ENCODE assay signal across 2 cellular contexts in genomic region chr1:100400332-100400933, GRCh38.
TF ChIP-seq lines count a peak whose summit lies in the region.

No MANE protein-coding gene starts in this region.

TF ChIP-seq in SK-N-SH treated with all-trans-retinoic acid at 6 μM for 48 hours, 23 proteins besides CTCF, POLR2A, EP300 and RAD21 (continued from another document):
- TF ChIP-seq PATZ1 (CRISPR knock-in tag; IDR thresholded peaks at IDR 0.05; ENCODE audit: borderline replicate concordance) (no peak), TSHZ2 (CRISPR knock-in tag; IDR thresholded peaks at IDR 0.05) (no peak), TCF4 (CRISPR knock-in tag; IDR thresholded peaks at IDR 0.05; ENCODE audit: borderline replicate concordance) (no peak), RARB (CRISPR knock-in tag; IDR thresholded peaks at IDR 0.05) (no peak), TOX (CRISPR knock-in tag; IDR thresholded peaks at IDR 0.05; ENCODE audit: borderline replicate concordance) (no peak), GLIS3 (CRISPR knock-in tag; IDR thresholded peaks at IDR 0.05) (no peak), ESRRG (CRISPR knock-in tag; IDR thresholded peaks at IDR 0.05) (no peak), ZC3H10 (CRISPR knock-in tag; IDR thresholded peaks at IDR 0.05) (no peak), POU6F1 (CRISPR knock-in tag; IDR thresholded peaks at IDR 0.05; ENCODE audit: borderline replicate concordance, low read depth) (no peak), PPARA (CRISPR knock-in tag; IDR thresholded peaks at IDR 0.05; ENCODE audit: borderline replicate concordance) (no peak), ZFP30 (CRISPR knock-in tag; IDR thresholded peaks at IDR 0.05) (no peak), ISL1 (CRISPR knock-in tag; IDR thresholded peaks at IDR 0.05) (no peak), ZNF565 (CRISPR knock-in tag; conservative IDR thresholded peaks at IDR 0.05; ENCODE audit: low read depth) (no peak), ZNF8 (CRISPR knock-in tag; IDR thresholded peaks at IDR 0.05) (no peak), ZNF70 (CRISPR knock-in tag; IDR thresholded peaks at IDR 0.05) (no peak), ARNTL (CRISPR knock-in tag; IDR thresholded peaks at IDR 0.05; ENCODE audit: borderline replicate concordance, low read depth) (no peak), ZFP3 (CRISPR knock-in tag; IDR thresholded peaks at IDR 0.05) (no peak), CSRNP3 (CRISPR knock-in tag; IDR thresholded peaks at IDR 0.05) (no peak), OSR1 (CRISPR knock-in tag; IDR thresholded peaks at IDR 0.05) (no peak)

TF ChIP-seq in K562, 482 proteins besides CTCF, POLR2A, EP300 and RAD21 (continued from another document and continues in another):
- TF ChIP-seq CEBPZ (IDR thresholded peaks at IDR 0.05; ENCODE audit: borderline replicate concordance, low read depth, low read length) = no peak
- TF ChIP-seq USF2 (CRISPR knock-in tag; IDR thresholded peaks at IDR 0.05) = no peak
- no peak for TF ChIP-seq MCM3 (IDR thresholded peaks at IDR 0.05)
- TF ChIP-seq TEAD1 (CRISPR knock-in tag; IDR thresholded peaks at IDR 0.05) = 0 out of 4 replicates have a peak, but pooled peaks of 1 of the 2 experiments have one; percentile 16
- no peak for TF ChIP-seq POLR3G (IDR thresholded peaks at IDR 0.05; ENCODE audit: extremely low read depth, insufficient read length, insufficient replicate concordance)
- TF ChIP-seq STAT5A (IDR thresholded peaks at IDR 0.05; ENCODE audit: borderline replicate concordance, low read length) = no peak
- no peak for TF ChIP-seq ZNF316 (IDR thresholded peaks at IDR 0.05)
- TF ChIP-seq ETV1 (tag; conservative IDR thresholded peaks at IDR 0.05; ENCODE audit: low read depth) = peak; percentile 48; the same call in 1 of the 2 replicates
- TF ChIP-seq PHTF2 (CRISPR knock-in tag; IDR thresholded peaks at IDR 0.05) = no peak
- peak; percentile 23; the same call in 1 of the 2 replicates for TF ChIP-seq FOXM1 (IDR thresholded peaks at IDR 0.05; ENCODE audit: low read depth)
- TF ChIP-seq FOXM1 (CRISPR knock-in tag; IDR thresholded peaks at IDR 0.05; ENCODE audit: low read depth) = no peak
- no peak for TF ChIP-seq POU5F1 (IDR thresholded peaks at IDR 0.05; ENCODE audit: borderline replicate concordance, low read depth, low read length, partially characterized antibody)
- no peak for TF ChIP-seq ZFP1 (CRISPR knock-in tag; IDR thresholded peaks at IDR 0.05)
- TF ChIP-seq FOXK2 (conservative IDR thresholded peaks at IDR 0.05 in 1 of 2, IDR thresholded peaks at IDR 0.05 in 1 of 2; ENCODE audit: low read depth in 2 of 2) = no peak
- TF ChIP-seq MECOM (CRISPR knock-in tag; IDR thresholded peaks at IDR 0.05) = no peak
- no peak for TF ChIP-seq TRIM24 (IDR thresholded peaks at IDR 0.05)
- TF ChIP-seq MNT (conservative IDR thresholded peaks at IDR 0.05) = peak; percentile 52 to 61; a peak in 3 of 4 replicates
- TF ChIP-seq MLX (CRISPR knock-in tag; conservative IDR thresholded peaks at IDR 0.05) = no peak
- no peak for TF ChIP-seq TAF7 (tag; IDR thresholded peaks at IDR 0.05)
- TF ChIP-seq PKNOX1 (IDR thresholded peaks at IDR 0.05) = peak; percentile 31; the same call in 1 of the 2 replicates
- no peak for TF ChIP-seq RBM34 (IDR thresholded peaks at IDR 0.05; ENCODE audit: borderline replicate concordance, insufficient read depth, low read length)
- no peak for TF ChIP-seq EGR1 (conservative IDR thresholded peaks at IDR 0.05)
- no peak for TF ChIP-seq PHF8 (IDR thresholded peaks at IDR 0.05; ENCODE audit: borderline replicate concordance, low read length)
- TF ChIP-seq FOXJ2 (tag; IDR thresholded peaks at IDR 0.05) = no peak
- TF ChIP-seq KAT8 (IDR thresholded peaks at IDR 0.05; ENCODE audit: low read depth) = no peak
- no peak for TF ChIP-seq TCF7 (IDR thresholded peaks at IDR 0.05; ENCODE audit: borderline replicate concordance)
- no peak for TF ChIP-seq ZNF76 (CRISPR knock-in tag; IDR thresholded peaks at IDR 0.05; ENCODE audit: borderline replicate concordance)
- TF ChIP-seq ZNF174 (CRISPR knock-in tag; IDR thresholded peaks at IDR 0.05) = no peak
- TF ChIP-seq SMAD4 (CRISPR knock-in tag; conservative IDR thresholded peaks at IDR 0.05) = peak; percentile 35
- TF ChIP-seq MBD2 (IDR thresholded peaks at IDR 0.05; ENCODE audit: borderline replicate concordance, low read depth) = no peak
- no peak for TF ChIP-seq GATA2 (CRISPR knock-in tag; IDR thresholded peaks at IDR 0.05)
- TF ChIP-seq ZNF75A (CRISPR knock-in tag; IDR thresholded peaks at IDR 0.05) = no peak
- TF ChIP-seq ZNF717 (CRISPR knock-in tag; IDR thresholded peaks at IDR 0.05) = no peak
- TF ChIP-seq NFIX (CRISPR knock-in tag; IDR thresholded peaks at IDR 0.05; ENCODE audit: low read depth) = no peak
- TF ChIP-seq XRCC5 (IDR thresholded peaks at IDR 0.05; ENCODE audit: low read depth, low read length) = no peak
- TF ChIP-seq TRIM25 (IDR thresholded peaks at IDR 0.05; ENCODE audit: borderline replicate concordance) = no peak
- TF ChIP-seq FOS (IDR thresholded peaks at IDR 0.05; ENCODE audit: extremely low read depth, insufficient read length) = no peak
- TF ChIP-seq HDAC3 (IDR thresholded peaks at IDR 0.05; ENCODE audit: borderline replicate concordance, partially characterized antibody) = no peak
- TF ChIP-seq RNF219 (CRISPR knock-in tag; IDR thresholded peaks at IDR 0.05) = no peak
- TF ChIP-seq CUX1 (CRISPR knock-in tag; IDR thresholded peaks at IDR 0.05) = no peak
- no peak for TF ChIP-seq ZNF224 (CRISPR knock-in tag; IDR thresholded peaks at IDR 0.05)
- no peak for TF ChIP-seq MTA3 (IDR thresholded peaks at IDR 0.05; ENCODE audit: borderline replicate concordance)
- TF ChIP-seq YY1 (IDR thresholded peaks at IDR 0.05; ENCODE audit: borderline replicate concordance in 1 of 3, control insufficient read depth in 1 of 3, extremely low read depth in 1 of 3, insufficient read depth in 3 of 3, insufficient read length in 1 of 3, insufficient replicate concordance in 2 of 3, low read depth in 1 of 3, low read length in 2 of 3) = no peak
